In genomic region chr9:110252509-110253139, GRCh38 we compare ENCODE assay signal across 13 cellular contexts. TPM values are rescaled to one million over a fixed set of nuclear protein-coding genes. Genes with fewer than 3 reads are reported as not detected.
DNase-seq lines count a peak whose midpoint lies in the region; ATAC-seq and TF ChIP-seq lines count a peak whose summit lies in the region.
"Had no signal": no experiment of that assay in that cellular context is flagged by ENCODE, and none has a peak within 500 bp of the region (broad histone marks: within the 10 kb centered on the region; RNA-seq: fewer than 3 reads in every experiment).

No MANE protein-coding gene starts in this region.

- peaks cover 0 to 17% (median 2%) of the 10 kb centered on the region in 4 donors for H3K36me3 ChIP-seq in right lobe of liver

- H3K4me3 ChIP-seq in HFF-Myc (replicated peaks; ENCODE audit: low read depth, low read length) (peak overlapping the region; percentile 88), right lobe of liver (no peak overlapping the region)

- H3K27ac ChIP-seq in right lobe of liver, result peak overlapping the region; percentile 5 to 51 (median 27)

- no peaks in the 10 kb centered on the region for H3K9me3 ChIP-seq in right lobe of liver

- TF ChIP-seq CTCF in HFF-Myc (IDR thresholded peaks at IDR 0.05; ENCODE audit: low read depth, low read length, missing control alignments), result no peak
- no peak for TF ChIP-seq CTCF in right lobe of liver (IDR thresholded peaks at IDR 0.05)

- no peak for TF ChIP-seq POLR2A in right lobe of liver (IDR thresholded peaks at IDR 0.05)

- ATAC-seq in right lobe of liver, result peak in 1 of 4 donors; percentile 25

- 38% methylated on average over 10 of the region's 10 CpGs for WGBS in right lobe of liver (ENCODE audit: insufficient coverage, low coverage, low lambda C conversion rate, missing lambda C conversion rate)

- no peaks in the 10 kb centered on the region for H3K27me3 ChIP-seq in right lobe of liver

- H3K4me1 ChIP-seq in right lobe of liver, result peaks cover 0 to 49% (median 8%) of the 10 kb centered on the region in 4 donors

- intact Hi-C loops in right lobe of liver (cut with DNase I), result no loop called here

- peak; percentile 64 for DNase-seq in CD1c-positive myeloid dendritic cell (ENCODE audit: extremely low spot score)
- no peak for DNase-seq in HFF-Myc (ENCODE audit: extremely low read depth, low read depth)
- DNase-seq in amniotic epithelial cell (ENCODE audit: low read depth), result peak; percentile 33
- no peak for DNase-seq in right lobe of liver
- no peak for DNase-seq in NCI-H187 treated with DMSO at 0.1 percent for 48 hours (lab: John Stamatoyannopoulos, UW)
- DNase-seq in middle frontal gyrus (ENCODE audit: extremely low spot score, low spot score), result no peak
- no peak for DNase-seq in NCI-H1092 (lab: John Stamatoyannopoulos, UW)
- no peak for DNase-seq in cortex of kidney (lab: John Stamatoyannopoulos, UW)
- DNase-seq: activated CD4-positive, alpha-beta T cell treated with anti-CD3 and anti-CD28 coated beads, Interleukin-2, amount 50 U/mL, for 1 hour; NCI-H226; SHP77 treated with DMSO at 0.1 percent for 48 hours had no signal

RNA-seq across cellular contexts. Expression of gene TXN, which starts 3.7 kb away (rescaled TPM):
- 100 to 1,000 TPM; 125 to 287 (median 216) TPM for total RNA-seq in right lobe of liver

RNA-seq across cellular contexts. Expression of gene C9orf152, which starts 44.7 kb away (rescaled TPM):
- total RNA-seq in right lobe of liver, result 1 to 10 TPM in 2 of 6 experiments, under 1 TPM in 2, not detected in 2; 0.06 to 3.5 (median 0.74) TPM
- total RNA-seq: cardiac septum, glomerular endothelial cell had no signal

Comparison
In these comparisons a context has a peak if more than half of its experiments do, and no peak if none do; other contexts are left out.
1. DNase-seq: peak in CD1c-positive myeloid dendritic cell (single experiment) and amniotic epithelial cell (single experiment); none in HFF-Myc (single experiment), right lobe of liver (0 of 3), NCI-H187 treated with DMSO at 0.1 percent for 48 hours (single experiment), middle frontal gyrus (single experiment), NCI-H1092 (single experiment) and cortex of kidney (single experiment).